Comparison of ENCODE assay signal across 12 cellular contexts in genomic region chr12:122437656-122438121, GRCh38. TPM values are rescaled to one million over a fixed set of nuclear protein-coding genes. Genes with fewer than 3 reads are reported as not detected.
A peak's percentile ranks its signal among the peaks of the same experiment; 100 is the strongest.
DNase-seq lines count a peak whose midpoint lies in the region; ATAC-seq and TF ChIP-seq lines count a peak whose summit lies in the region.
"Had no signal": no experiment of that assay in that cellular context is flagged by ENCODE, and none has a peak within 500 bp of the region (broad histone marks: within the 10 kb centered on the region; RNA-seq: fewer than 3 reads in every experiment).

No MANE protein-coding gene starts in this region.

- H3K27ac ChIP-seq in foreskin keratinocyte = no peak overlapping the region
- H3K27ac ChIP-seq: SK-N-MC had no signal

- H3K9me3 Mint-ChIP-seq in immature natural killer cell = no peaks in the 10 kb centered on the region
- H3K9me3 Mint-ChIP-seq: activated naive CD8-positive, alpha-beta T cell treated with anti-CD3 and anti-CD28 coated beads, Interleukin-2, amount 10 ng/mL, durations not matched to agents 7 days and 5 days; stimulated activated naive CD8-positive, alpha-beta T cell treated with anti-CD3 and anti-CD28 coated beads, Interleukin-15, Interleukin-2, amounts not matched to agents 100 ng/mL and 50 ng/mL, for 24 hours had no signal

- H3K36me3 Mint-ChIP-seq in immature natural killer cell = no peaks in the 10 kb centered on the region
- H3K36me3 Mint-ChIP-seq: activated naive CD8-positive, alpha-beta T cell treated with anti-CD3 and anti-CD28 coated beads, Interleukin-2, amount 10 ng/mL, durations not matched to agents 7 days and 5 days had no signal

- H3K27ac Mint-ChIP-seq in immature natural killer cell = peak overlapping the region in 1 of 6 donors; percentile 14
- H3K27ac Mint-ChIP-seq: activated naive CD8-positive, alpha-beta T cell treated with anti-CD3 and anti-CD28 coated beads, Interleukin-2, amount 10 ng/mL, durations not matched to agents 7 days and 5 days; stimulated activated naive CD8-positive, alpha-beta T cell treated with anti-CD3 and anti-CD28 coated beads, Interleukin-15, Interleukin-2, amounts not matched to agents 100 ng/mL and 50 ng/mL, for 24 hours had no signal

- H3K4me3 Mint-ChIP-seq in immature natural killer cell = no peak overlapping the region
- H3K4me3 Mint-ChIP-seq: activated naive CD8-positive, alpha-beta T cell treated with anti-CD3 and anti-CD28 coated beads, Interleukin-2, amount 10 ng/mL, durations not matched to agents 7 days and 5 days; stimulated activated naive CD8-positive, alpha-beta T cell treated with anti-CD3 and anti-CD28 coated beads, Interleukin-15, Interleukin-2, amounts not matched to agents 100 ng/mL and 50 ng/mL, for 24 hours had no signal

- no peaks in the 10 kb centered on the region for H3K4me1 Mint-ChIP-seq in immature natural killer cell
- H3K4me1 Mint-ChIP-seq: activated naive CD8-positive, alpha-beta T cell treated with anti-CD3 and anti-CD28 coated beads, Interleukin-2, amount 10 ng/mL, durations not matched to agents 7 days and 5 days had no signal

- peaks cover 0 to 3% (median 2%) of the 10 kb centered on the region in 3 donors for H3K27me3 Mint-ChIP-seq in immature natural killer cell (ENCODE audit: low read depth in 3 of 3)
- H3K27me3 Mint-ChIP-seq: activated naive CD8-positive, alpha-beta T cell treated with anti-CD3 and anti-CD28 coated beads, Interleukin-2, amount 10 ng/mL, durations not matched to agents 7 days and 5 days; stimulated activated naive CD8-positive, alpha-beta T cell treated with anti-CD3 and anti-CD28 coated beads, Interleukin-15, Interleukin-2, amounts not matched to agents 100 ng/mL and 50 ng/mL, for 24 hours had no signal

- no peak for TF ChIP-seq CTCF in foreskin keratinocyte (conservative IDR thresholded peaks at IDR 0.05)
- no peak for TF ChIP-seq CTCF in GM10266 (IDR thresholded peaks at IDR 0.05; ENCODE audit: control insufficient read depth, insufficient read depth, low read depth, missing control alignments)

- peak; percentile 80 for ATAC-seq in foreskin keratinocyte

- DNase-seq in G401 (ENCODE audit: low spot score) (peak; percentile 97), RPMI7951 (ENCODE audit: low read depth) (peak; percentile 85), foreskin keratinocyte (peak in 1 of 2 donors; percentile 59), renal cortical epithelial cell (ENCODE audit: low read depth) (peak; percentile 16), ecto neural progenitor cell (ENCODE audit: low spot score) (no peak), iPS-NIHi7 (ENCODE audit: extremely low spot score) (no peak), GM10266 (ENCODE audit: extremely low spot score) (no peak), immature natural killer cell (no peak)
- DNase-seq: midbrain had no signal

- in situ Hi-C loops in G401 (cut with HindIII; ENCODE audit: low sequenced_read_pairs) = no loop called here

- no peaks in the 10 kb centered on the region for H3K4me1 ChIP-seq in foreskin keratinocyte

- no peaks in the 10 kb centered on the region for H3K27me3 ChIP-seq in foreskin keratinocyte

RNA-seq across cellular contexts. Expression of gene CLIP1, which starts 15.2 kb away (rescaled TPM):
- total RNA-seq in G401 (2014; rRNA removed; shearing (Covaris generic)) = 19.7 and 21.6 TPM in 2 replicates
- total RNA-seq in RPMI7951 (2014; rRNA removed; shearing (Covaris generic)) = 16.9 and 23.1 TPM in 2 replicates
- 31.5 and 34.4 TPM in 2 replicates for total RNA-seq in foreskin keratinocyte
- 6.6 and 6.8 TPM in 2 replicates for polyA plus RNA-seq in foreskin keratinocyte
- 38.6 and 76.7 TPM in 2 replicates for total RNA-seq in renal cortical epithelial cell
- 10 to 100 TPM in 1 of 3 donors, 1 to 10 TPM in 2; 1.4 to 30.6 (median 9.5) TPM for polyA plus RNA-seq in immature natural killer cell

Comparison
In these comparisons a context has a peak if more than half of its experiments do, and no peak if none do; other contexts are left out.
1. DNase-seq: peak in G401 (single experiment), RPMI7951 (single experiment) and renal cortical epithelial cell (single experiment); none in ecto neural progenitor cell (single experiment), iPS-NIHi7 (single experiment), GM10266 (single experiment) and immature natural killer cell (0 of 3).